In the genomic region with DNA sequence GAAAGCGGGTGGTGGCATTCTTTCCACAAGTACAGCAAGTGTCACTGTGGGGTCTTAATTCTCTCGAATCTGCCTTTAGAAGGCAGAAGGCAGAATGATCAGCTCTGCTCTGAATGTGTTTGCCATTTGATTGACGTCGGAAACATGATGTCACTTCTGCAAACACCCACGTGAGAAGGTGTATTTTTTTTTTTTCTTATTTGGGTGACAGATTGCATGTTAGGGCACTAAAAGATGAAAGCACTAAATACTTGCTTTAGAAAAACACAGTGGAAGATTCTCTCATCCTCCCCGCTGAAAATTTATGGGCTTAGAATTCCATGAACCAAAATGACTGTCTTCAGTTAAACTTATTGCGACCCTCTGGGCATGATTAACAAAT, we compare ENCODE assay signal across 15 cellular contexts.
DNase-seq lines count a peak whose midpoint lies in the region; ATAC-seq and TF ChIP-seq lines count a peak whose summit lies in the region.
"Had no signal": no experiment of that assay in that cellular context is flagged by ENCODE, and none has a peak within 500 bp of the region (broad histone marks: within the 10 kb centered on the region; RNA-seq: fewer than 3 reads in every experiment).

No MANE protein-coding gene starts in this region.

- H3K27ac ChIP-seq in RWPE1 = peak overlapping the region; percentile 32; the same call in 1 of the 2 replicates
- H3K27ac ChIP-seq in epithelial cell of prostate = peak overlapping the region; percentile 51
- no peak overlapping the region for H3K27ac ChIP-seq in foreskin keratinocyte
- H3K27ac ChIP-seq: C4-2B, HL-60 had no signal

- CTCF ChIA-PET in RWPE1 (lab: Yijun Ruan, JAX) = no interaction called here

- ATAC-seq in foreskin keratinocyte = no peak
- ATAC-seq in GM21737 (IDR thresholded peaks at IDR 0.05; ENCODE audit: unreplicated experiment) = no peak

- no peaks in the 10 kb centered on the region for H3K27me3 ChIP-seq in foreskin keratinocyte
- H3K27me3 ChIP-seq: MG63 had no signal

- POLR2A ChIA-PET in RWPE1 (lab: Yijun Ruan, JAX; ENCODE audit: low non-redundant PET) = no interaction called here

- peaks cover 38% of the 10 kb centered on the region for H3K4me1 Mint-ChIP-seq in progenitor cell of endocrine pancreas (ENCODE audit: low read depth)

- no peak overlapping the region for H3K4me3 Mint-ChIP-seq in progenitor cell of endocrine pancreas (ENCODE audit: low read depth)

- peaks cover 17% of the 10 kb centered on the region for H3K36me3 Mint-ChIP-seq in progenitor cell of endocrine pancreas (ENCODE audit: insufficient read depth)

- no peaks in the 10 kb centered on the region for H3K27me3 Mint-ChIP-seq in progenitor cell of endocrine pancreas

- no peak for TF ChIP-seq CTCF in RWPE1 (conservative IDR thresholded peaks at IDR 0.05; ENCODE audit: low read depth)
- TF ChIP-seq CTCF in progenitor cell of endocrine pancreas (IDR thresholded peaks at IDR 0.05; ENCODE audit: unreplicated experiment) = no peak
- TF ChIP-seq CTCF in foreskin keratinocyte (conservative IDR thresholded peaks at IDR 0.05) = no peak

- H3K4me1 ChIP-seq in foreskin keratinocyte = peaks cover 11% of the 10 kb centered on the region

- DNase-seq in CD1c-positive myeloid dendritic cell (ENCODE audit: extremely low spot score) (peak; percentile 33), RWPE1 (ENCODE audit: low spot score) (no peak), epithelial cell of prostate (ENCODE audit: low read depth, low spot score) (no peak), progenitor cell of endocrine pancreas (ENCODE audit: low spot score, unreplicated experiment) (no peak), foreskin keratinocyte (no peak), putamen (ENCODE audit: low spot score) (no peak)
- no peak for DNase-seq in stimulated activated CD8-positive, alpha-beta memory T cell treated with anti-CD3 and anti-CD28 coated beads, Interleukin-4, amount 100 ng/mL, for 48 hours
- DNase-seq: H7, MG63, NCI-H146, NCI-H774, SIG-M5 had no signal

- H3K9me3 Mint-ChIP-seq in progenitor cell of endocrine pancreas (ENCODE audit: low read depth) = no peaks in the 10 kb centered on the region

- H3K27ac Mint-ChIP-seq in progenitor cell of endocrine pancreas = peak overlapping the region; percentile 86
